Comparison of ENCODE assay signal across 1 cellular context in genomic region chr1:46180082-46180616, GRCh38.
TF ChIP-seq lines count a peak whose summit lies in the region.

No MANE protein-coding gene starts in this region.

TF ChIP-seq in Ishikawa, 13 proteins besides CTCF, POLR2A, EP300 and RAD21 (continued from another document):
- TF ChIP-seq MAX (IDR thresholded peaks at IDR 0.05), result peak; percentile 66
- TF ChIP-seq USF1 (IDR thresholded peaks at IDR 0.05), result 0 out of 2 replicates have a peak, but pooled peaks have one; percentile 11
- TF ChIP-seq CEBPB (IDR thresholded peaks at IDR 0.05), result no peak
- peak; percentile 64; the same call in 1 of the 2 replicates for TF ChIP-seq TCF12 (IDR thresholded peaks at IDR 0.05; ENCODE audit: low read depth)
- peak; percentile 51 for TF ChIP-seq NFIC (IDR thresholded peaks at IDR 0.05)
- 0 out of 2 replicates have a peak, but pooled peaks have one; percentile 49 for TF ChIP-seq YY1 (IDR thresholded peaks at IDR 0.05; ENCODE audit: low read depth)
- TF ChIP-seq TEAD4 (IDR thresholded peaks at IDR 0.05), result no peak
TF ChIP-seq in Ishikawa: peak in this region for 5.
